ENCODE assay signal across 12 cellular contexts in genomic region chr1:221510793-221511503, GRCh38.
"Had no signal": no experiment of that assay in that cellular context is flagged by ENCODE, and none has a peak within 500 bp of the region (broad histone marks: within the 10 kb centered on the region; RNA-seq: fewer than 3 reads in every experiment).

No MANE protein-coding gene starts in this region.

- ATAC-seq: activated naive CD4-positive, alpha-beta T cell treated with anti-CD3 and anti-CD28 coated beads, Interleukin-2, amount 50 U/mL, for 72 hours; left cardiac atrium; sciatic nerve had no signal

- DNase-seq: activated CD4-positive, alpha-beta T cell treated with anti-CD3 and anti-CD28 coated beads, Interleukin-2, amount 50 U/mL, for 48 hours; activated gamma-delta T cell treated with Interleukin-2 at 50 U/mL for 16 hours; adrenal gland; effector CD8-positive, alpha-beta T cell; esophagus squamous epithelium; left cardiac atrium; midbrain; stimulated activated CD4-positive, alpha-beta T cell treated with anti-CD3 and anti-CD28 coated beads, Interleukin-4, amount 100 ng/mL, for 1 hour; T1000; upper lobe of left lung had no signal
